16 cellular contexts compared by ENCODE assay signal in genomic region chr14:92599786-92600185, GRCh38.
A peak's percentile ranks its signal among the peaks of the same experiment; 100 is the strongest.
DNase-seq lines count a peak whose midpoint lies in the region; ATAC-seq and TF ChIP-seq lines count a peak whose summit lies in the region.
"Had no signal": no experiment of that assay in that cellular context is flagged by ENCODE, and none has a peak within 500 bp of the region (broad histone marks: within the 10 kb centered on the region; RNA-seq: fewer than 3 reads in every experiment).

No MANE protein-coding gene starts in this region.

- POLR2A ChIA-PET in GM10248 (lab: Yijun Ruan, JAX) = no interaction called here

- intact Hi-C loops in ascending aorta (cut with DNase I) = loop anchor here (5.0 to 10.0 kb wide), 2 partner anchors 83 to 475 kb away; partner anchors contain the start of genes CPSF2 and NDUFB1
- intact Hi-C loops in transverse colon (cut with DNase I; ENCODE audit: low total_unique reads) = loop anchor here (10.0 kb wide), 1 partner anchor 465 kb away; no protein-coding TSS in a partner anchor

- CTCF ChIA-PET in GM10248 (lab: Yijun Ruan, JAX) = interaction anchor here (0.9 to 6.5 kb wide), 3 partner anchors 12 to 23 kb away, joined by 3 to 36 read pairs (median 5); no protein-coding TSS in a partner anchor

- H2BK15ac ChIP-seq in mesenchymal stem cell (ENCODE audit: low read depth, poor library complexity, severe bottlenecking) = no peak overlapping the region

- ATAC-seq in GM18505 (IDR thresholded peaks at IDR 0.05; ENCODE audit: unreplicated experiment) = no peak
- ATAC-seq in GM18868 (IDR thresholded peaks at IDR 0.05; ENCODE audit: unreplicated experiment) = no peak

- H2BK5ac ChIP-seq in mesenchymal stem cell (ENCODE audit: low read depth, low read length, poor library complexity, severe bottlenecking) = no peak overlapping the region

- peak overlapping the region; percentile 32 for H3K4me2 ChIP-seq in GM23248 (ENCODE audit: unreplicated experiment)
- H3K4me2 ChIP-seq in mesenchymal stem cell (ENCODE audit: low read length, poor library complexity, severe bottlenecking) = no peak overlapping the region

- TF ChIP-seq EP300 in transverse colon (IDR thresholded peaks at IDR 0.05; ENCODE audit: low read depth) = no peak

- H3K36me3 ChIP-seq in GM23248 (ENCODE audit: low read depth) (no peaks in the 10 kb centered on the region), ascending aorta (no peaks in the 10 kb centered on the region), mesenchymal stem cell (ENCODE audit: control insufficient read depth in 1 of 2, insufficient read depth in 2 of 2, low read depth in 1 of 2, low read length in 2 of 2) (peaks cover 3 to 36% of the 10 kb centered on the region in 2 experiments), transverse colon (no peaks in the 10 kb centered on the region)
- H3K36me3 ChIP-seq: colonic mucosa had no signal

- H3K14ac ChIP-seq in mesenchymal stem cell (ENCODE audit: low read length in 2 of 2) = no peak overlapping the region

- no peak for TF ChIP-seq POLR2A in transverse colon (IDR thresholded peaks at IDR 0.05)
- TF ChIP-seq POLR2A in GM18505 (IDR thresholded peaks at IDR 0.05; ENCODE audit: borderline replicate concordance, extremely low read depth, insufficient read depth, insufficient read length) = no peak

- H3K27me3 ChIP-seq in GM23248 (replicated peaks; ENCODE audit: insufficient read depth) = no peaks in the 10 kb centered on the region
- H3K27me3 ChIP-seq in ascending aorta = no peaks in the 10 kb centered on the region
- H3K27me3 ChIP-seq in mesenchymal stem cell (ENCODE audit: control insufficient read depth in 1 of 2, insufficient read depth in 1 of 2, low read length in 2 of 2) = no peaks in the 10 kb centered on the region
- no peaks in the 10 kb centered on the region for H3K27me3 ChIP-seq in transverse colon
- H3K27me3 ChIP-seq: colonic mucosa had no signal

- in situ Hi-C loops in GM23248 (cut with MboI) = no loop called here
- in situ Hi-C loops in transverse colon (cut with MboI; ENCODE audit: low pct_ligation_motif_present in 1 of 4, low pct_unique_long_range_greater_than_20kb in 1 of 4, low sequenced_read_pairs in 3 of 4) = no loop called here

- peak overlapping the region; percentile 41 for H3K27ac ChIP-seq in GM23248
- peak overlapping the region; percentile 91 to 92 for H3K27ac ChIP-seq in ascending aorta
- H3K27ac ChIP-seq in mesenchymal stem cell (ENCODE audit: low read length, poor library complexity, severe bottlenecking) = no peak overlapping the region
- peak overlapping the region; percentile 46 to 80 (median 79) for H3K27ac ChIP-seq in transverse colon

- H3K9ac ChIP-seq in GM23248 = no peak overlapping the region
- peak overlapping the region; percentile 18 for H3K9ac ChIP-seq in mesenchymal stem cell (ENCODE audit: low read length)

- no peak overlapping the region for H3K4ac ChIP-seq in mesenchymal stem cell (ENCODE audit: low read depth in 1 of 2, low read length in 2 of 2)

- H3K23ac ChIP-seq in mesenchymal stem cell (ENCODE audit: low read length in 2 of 2) = no peak overlapping the region

- no peak overlapping the region for H4K91ac ChIP-seq in mesenchymal stem cell (ENCODE audit: low read length)

- TF ChIP-seq CTCF in ascending aorta (IDR thresholded peaks at IDR 0.05) (no peak), transverse colon (IDR thresholded peaks at IDR 0.05) (no peak), GM10248 (IDR thresholded peaks at IDR 0.05; ENCODE audit: control extremely low read depth, extremely low read depth, low read depth, missing control alignments) (no peak)

- WGBS in GM23248 (ENCODE audit: low coverage in 1 of 2, low lambda C conversion rate in 2 of 2, missing lambda C conversion rate in 2 of 2), 2 experiments = 86 to 88% methylated on average over 3 of the region's 3 CpGs
- 89% methylated on average over 3 of the region's 3 CpGs for WGBS in mesenchymal stem cell
- WGBS in transverse colon (ENCODE audit: low coverage in 1 of 2), 2 donors = 90% methylated on average over 2 to 3 of the region's 3 CpGs

- H2AK5ac ChIP-seq in mesenchymal stem cell (ENCODE audit: low read length, severe bottlenecking) = no peak overlapping the region

- peak overlapping the region in 1 of 2 experiments; percentile 77 for H2BK12ac ChIP-seq in mesenchymal stem cell (ENCODE audit: low read length in 2 of 2)

- H3K18ac ChIP-seq in mesenchymal stem cell (ENCODE audit: low read depth in 1 of 2, low read length in 2 of 2) = peak overlapping the region; percentile 1 to 74

- H3K79me2 ChIP-seq in GM23248 (ENCODE audit: insufficient read depth) = 0 out of 2 replicates have a peak, but pooled peaks cover 6% of the 10 kb centered on the region

- H3K4me3 ChIP-seq in GM23248 = no peak overlapping the region
- H3K4me3 ChIP-seq in ascending aorta = no peak overlapping the region
- H3K4me3 ChIP-seq in mesenchymal stem cell (ENCODE audit: insufficient read depth in 1 of 2, low read depth in 1 of 2, low read length in 2 of 2) = no peak overlapping the region
- no peak overlapping the region for H3K4me3 ChIP-seq in transverse colon
- H3K4me3 ChIP-seq: colonic mucosa had no signal

- H3K9me2 ChIP-seq in GM23248 (ENCODE audit: insufficient read depth) = no peaks in the 10 kb centered on the region

- H3F3A ChIP-seq in GM23248 (ENCODE audit: insufficient read depth) = peaks cover 21% of the 10 kb centered on the region

- no peak overlapping the region for H2BK120ac ChIP-seq in mesenchymal stem cell (ENCODE audit: low read depth, low read length)

- H4K20me1 ChIP-seq in GM23248 (ENCODE audit: insufficient read depth) = no peaks in the 10 kb centered on the region

- H4K8ac ChIP-seq in mesenchymal stem cell (ENCODE audit: low read length) = no peak overlapping the region

- H3K4me1 ChIP-seq in GM23248 (ENCODE audit: insufficient read depth) (peaks cover 14% of the 10 kb centered on the region), ascending aorta (peaks cover 18 to 25% of the 10 kb centered on the region in 2 donors), mesenchymal stem cell (ENCODE audit: control insufficient read depth, insufficient read depth, low read depth, low read length) (peaks cover 15% of the 10 kb centered on the region), transverse colon (peaks cover 0 to 22% (median 15%) of the 10 kb centered on the region in 4 donors)
- H3K4me1 ChIP-seq: colonic mucosa had no signal

- peaks cover 11% of the 10 kb centered on the region for H3K79me1 ChIP-seq in mesenchymal stem cell (replicated peaks; ENCODE audit: low read length, poor library complexity, severe bottlenecking)

- no peak overlapping the region for H2AFZ ChIP-seq in GM23248
- no peak overlapping the region for H2AFZ ChIP-seq in mesenchymal stem cell (ENCODE audit: low read depth, low read length)

- H3K9me3 ChIP-seq in GM23248 (ENCODE audit: low read depth) (no peaks in the 10 kb centered on the region), ascending aorta (no peaks in the 10 kb centered on the region), mesenchymal stem cell (ENCODE audit: control insufficient read depth, low read length) (peaks cover 11% of the 10 kb centered on the region), transverse colon (no peaks in the 10 kb centered on the region)
- H3K9me3 ChIP-seq: colonic mucosa had no signal

- DNase-seq in GM23248 (peak; percentile 39), ascending aorta (ENCODE audit: low spot score in 2 of 2) (no peak), mesenchymal stem cell (peak; percentile 70), transverse colon (no peak), GM10248 (ENCODE audit: extremely low spot score) (no peak)
- DNase-seq: activated CD4-positive, alpha-beta memory T cell treated with anti-CD3 and anti-CD28 coated beads for 36 hours; CD4-positive, alpha-beta memory T cell; colonic mucosa; DMS79 treated with DMSO at 0.1 percent for 48 hours; H9; MM.1S; NCI-H2029 treated with DMSO at 0.1 percent for 48 hours; NCI-H510A; Right ventricle myocardium superior had no signal

Comparison
In these comparisons a context has a peak if more than half of its experiments do, and no peak if none do; other contexts are left out.
1. DNase-seq: peak in GM23248 (single experiment) and mesenchymal stem cell (single experiment); none in ascending aorta (0 of 2), transverse colon (single experiment) and GM10248 (single experiment).